19 cellular contexts compared by ENCODE assay signal in genomic region chr11:95519912-95520311, GRCh38.
A peak's percentile ranks its signal among the peaks of the same experiment; 100 is the strongest.
DNase-seq lines count a peak whose midpoint lies in the region; ATAC-seq, FAIRE-seq and TF ChIP-seq lines count a peak whose summit lies in the region.
"Had no signal": no experiment of that assay in that cellular context is flagged by ENCODE, and none has a peak within 500 bp of the region (broad histone marks: within the 10 kb centered on the region; RNA-seq: fewer than 3 reads in every experiment).

No MANE protein-coding gene starts in this region.

- no peak for ATAC-seq in RWPE2 (ENCODE audit: low read depth)
- no peak for ATAC-seq in heart right ventricle
- no peak for ATAC-seq in GM18909 (IDR thresholded peaks at IDR 0.05; ENCODE audit: poor library complexity, unreplicated experiment)
- ATAC-seq: CD8-positive, alpha-beta T cell had no signal

- FAIRE-seq in astrocyte (lab: Jason Lieb, UNC), result no peak
- FAIRE-seq: G401.6, GM18507, H1 had no signal

- WGBS in smooth muscle cell (ENCODE audit: low lambda C conversion rate), result 93% methylated on average over 4 of the region's 4 CpGs
- WGBS in heart right ventricle, 2 donors, result 95 to 96% methylated on average over 4 of the region's 4 CpGs

- no peak overlapping the region for H3K27ac Mint-ChIP-seq in astrocyte (ENCODE audit: unreplicated experiment)
- H3K27ac Mint-ChIP-seq: CD4-positive, CD25-positive, alpha-beta regulatory T cell; CD8-positive, alpha-beta T cell had no signal

- DNase-seq in RWPE2 (ENCODE audit: low spot score), result no peak
- DNase-seq in astrocyte (ENCODE audit: low read depth), result no peak
- DNase-seq in epithelial cell of prostate (ENCODE audit: low read depth, low spot score), result no peak
- DNase-seq in smooth muscle cell (lab: John Stamatoyannopoulos, UW; ENCODE audit: unreplicated experiment), result no peak
- no peak for DNase-seq in NCI-H1694 treated with DMSO at 0.1 percent for 48 hours (lab: John Stamatoyannopoulos, UW)
- DNase-seq in heart right ventricle, result no peak
- DNase-seq: C1 segment of cervical spinal cord; Caco-2; CD4-positive, CD25-positive, alpha-beta regulatory T cell; CD8-positive, alpha-beta T cell; DMS153; DND-41; GM23248; H7; HCEC 1CT had no signal

- peak overlapping the region; percentile 30 for H3K4me3 Mint-ChIP-seq in astrocyte (ENCODE audit: unreplicated experiment)
- H3K4me3 Mint-ChIP-seq: CD8-positive, alpha-beta T cell had no signal

- no peaks in the 10 kb centered on the region for H4K20me1 ChIP-seq in astrocyte (ENCODE audit: insufficient read depth, low read length)
- H4K20me1 ChIP-seq in smooth muscle cell (ENCODE audit: low read depth), result no peaks in the 10 kb centered on the region

- H2AFZ ChIP-seq in astrocyte (ENCODE audit: low read depth, low read length) (no peak overlapping the region), smooth muscle cell (ENCODE audit: low read depth) (no peak overlapping the region)
- H2AFZ ChIP-seq: GM23248 had no signal

- peaks cover 2% of the 10 kb centered on the region for H3K9me3 Mint-ChIP-seq in astrocyte (ENCODE audit: unreplicated experiment)
- H3K9me3 Mint-ChIP-seq: CD8-positive, alpha-beta T cell had no signal

- H3F3A ChIP-seq in smooth muscle cell (ENCODE audit: low read depth), result peaks cover 8% of the 10 kb centered on the region

- H3K79me2 ChIP-seq in astrocyte (ENCODE audit: insufficient read depth, low read length) (no peaks in the 10 kb centered on the region), smooth muscle cell (ENCODE audit: low read depth) (no peaks in the 10 kb centered on the region)

- intact Hi-C loops in heart right ventricle (cut with DNase I), result loop anchor here in 1 of 10 donors (10.0 kb wide), 1 partner anchor 185 kb away; no protein-coding TSS in a partner anchor

- TF ChIP-seq CTCF in RWPE2 (IDR thresholded peaks at IDR 0.05; ENCODE audit: poor library complexity, severe bottlenecking) (no peak), astrocyte (IDR thresholded peaks at IDR 0.05; ENCODE audit: insufficient read depth, low read depth, low read length) (no peak), smooth muscle cell (IDR thresholded peaks at IDR 0.05; ENCODE audit: borderline replicate concordance, insufficient read depth, poor library complexity, severe bottlenecking) (no peak), heart right ventricle (IDR thresholded peaks at IDR 0.05) (no peak)

- H3K27me3 Mint-ChIP-seq in astrocyte (ENCODE audit: low read depth, unreplicated experiment), result no peaks in the 10 kb centered on the region
- H3K27me3 Mint-ChIP-seq: CD4-positive, CD25-positive, alpha-beta regulatory T cell had no signal

- H3K4me3 ChIP-seq in RWPE2 (ENCODE audit: severe bottlenecking) (no peak overlapping the region), astrocyte (ENCODE audit: insufficient read depth, low read depth, low read length) (no peak overlapping the region), smooth muscle cell (no peak overlapping the region), heart right ventricle (no peak overlapping the region)
- H3K4me3 ChIP-seq: GM23248 had no signal

- no peaks in the 10 kb centered on the region for H3K36me3 Mint-ChIP-seq in astrocyte (ENCODE audit: low read depth, unreplicated experiment)
- H3K36me3 Mint-ChIP-seq: CD8-positive, alpha-beta T cell had no signal

- H3K9me3 ChIP-seq in RWPE2 (ENCODE audit: severe bottlenecking) (no peaks in the 10 kb centered on the region), astrocyte (ENCODE audit: insufficient read depth, low read depth, low read length) (no peaks in the 10 kb centered on the region), smooth muscle cell (replicated peaks; ENCODE audit: low read depth) (no peaks in the 10 kb centered on the region), heart right ventricle (no peaks in the 10 kb centered on the region)
- H3K9me3 ChIP-seq: Caco-2 had no signal

- H3K4me1 ChIP-seq in RWPE2 (ENCODE audit: insufficient read depth, poor library complexity, severe bottlenecking) (peaks cover 54% of the 10 kb centered on the region), astrocyte (ENCODE audit: insufficient read depth, low read length) (peaks cover 10% of the 10 kb centered on the region), smooth muscle cell (ENCODE audit: low read depth) (peaks cover 31% of the 10 kb centered on the region), heart right ventricle (peaks cover 0 to 5% (median 0%) of the 10 kb centered on the region in 9 donors)
- H3K4me1 ChIP-seq: Caco-2 had no signal

- H3K4me2 ChIP-seq in astrocyte (ENCODE audit: low read length) (no peak overlapping the region), smooth muscle cell (no peak overlapping the region)

- peaks cover 15% of the 10 kb centered on the region for H3K4me1 Mint-ChIP-seq in astrocyte (ENCODE audit: low read depth, unreplicated experiment)
- H3K4me1 Mint-ChIP-seq: CD4-positive, CD25-positive, alpha-beta regulatory T cell had no signal

- H3K27ac ChIP-seq in RWPE2 (ENCODE audit: poor library complexity, severe bottlenecking) (peak overlapping the region; percentile 93), astrocyte (ENCODE audit: low read depth, low read length) (no peak overlapping the region), epithelial cell of prostate (peak overlapping the region; percentile 78), smooth muscle cell (ENCODE audit: low read depth) (peak overlapping the region; percentile 49), heart right ventricle (no peak overlapping the region)

- H3K9ac ChIP-seq in astrocyte (ENCODE audit: low read length) (no peak overlapping the region), smooth muscle cell (ENCODE audit: low read depth) (no peak overlapping the region)
- H3K9ac ChIP-seq: GM23248 had no signal

- no peaks in the 10 kb centered on the region for H3K36me3 ChIP-seq in RWPE2 (ENCODE audit: low read depth)
- H3K36me3 ChIP-seq in astrocyte (ENCODE audit: insufficient read depth, low read length), result no peaks in the 10 kb centered on the region
- no peaks in the 10 kb centered on the region for H3K36me3 ChIP-seq in smooth muscle cell (ENCODE audit: low read depth)
- no peaks in the 10 kb centered on the region for H3K36me3 ChIP-seq in heart right ventricle

- no peaks in the 10 kb centered on the region for H3K27me3 ChIP-seq in RWPE2 (ENCODE audit: insufficient read depth, poor library complexity, severe bottlenecking)
- H3K27me3 ChIP-seq in astrocyte (ENCODE audit: insufficient read depth, low read length), result no peaks in the 10 kb centered on the region
- no peaks in the 10 kb centered on the region for H3K27me3 ChIP-seq in smooth muscle cell (ENCODE audit: low read depth)
- no peaks in the 10 kb centered on the region for H3K27me3 ChIP-seq in heart right ventricle

Comparison
In these comparisons a context has a peak if more than half of its experiments do, and no peak if none do; other contexts are left out.
1. H3K27ac ChIP-seq: peak in RWPE2 (single experiment), epithelial cell of prostate (single experiment) and smooth muscle cell (single experiment); none in astrocyte (single experiment) and heart right ventricle (0 of 10).